ENCODE assay signal across 8 cellular contexts in the genomic region with DNA sequence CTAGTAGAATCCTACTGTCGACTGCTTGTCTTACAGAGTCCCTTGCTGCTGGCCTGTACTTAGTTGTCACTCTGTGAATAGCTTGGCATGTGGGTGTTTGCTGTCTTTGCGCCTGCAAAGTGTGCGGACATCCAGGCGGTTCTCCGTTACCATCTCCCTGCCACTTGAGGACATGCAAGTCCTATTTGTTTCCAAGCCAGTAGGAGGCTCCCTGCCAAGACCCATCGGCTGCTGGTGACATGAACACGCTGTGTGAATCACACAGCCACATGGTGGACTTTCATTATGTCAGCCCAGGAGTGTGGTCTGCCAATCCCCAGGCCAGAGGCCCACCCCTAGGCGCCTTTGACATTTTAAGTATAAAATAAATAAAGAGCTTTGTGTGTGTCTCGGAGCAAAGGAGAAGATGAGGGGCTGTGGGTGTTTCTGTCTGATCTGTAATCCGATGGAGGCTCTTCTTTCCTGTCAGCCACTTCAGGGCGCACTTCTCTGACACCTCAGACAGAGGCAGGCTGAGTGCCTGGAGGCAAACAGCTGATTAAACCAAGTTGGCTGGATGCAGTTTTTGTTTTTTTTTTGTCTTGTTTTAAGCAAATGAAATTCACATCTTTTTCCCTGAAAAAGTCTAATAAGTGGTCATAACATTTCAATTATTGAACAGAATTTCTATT. TPM values are rescaled to one million over a fixed set of nuclear protein-coding genes. Genes with fewer than 3 reads are reported as not detected.
A peak's percentile ranks its signal among the peaks of the same experiment; 100 is the strongest.
DNase-seq lines count a peak whose midpoint lies in the region; ATAC-seq lines count a peak whose summit lies in the region.

No MANE protein-coding gene starts in this region.

- ATAC-seq in GM21423 (IDR thresholded peaks at IDR 0.05; ENCODE audit: unreplicated experiment) (no peak), HG03565 (IDR thresholded peaks at IDR 0.05; ENCODE audit: unreplicated experiment) (no peak)
- ATAC-seq in naive thymus-derived CD4-positive, alpha-beta T cell, result no peak

- CTCF ChIA-PET in naive thymus-derived CD4-positive, alpha-beta T cell (lab: Charles Lee), result no interaction called here

- H3K36me3 ChIP-seq in mesendoderm (ENCODE audit: control insufficient read depth, insufficient read depth, low read length), result no peaks in the 10 kb centered on the region
- H3K36me3 ChIP-seq in naive thymus-derived CD4-positive, alpha-beta T cell (ENCODE audit: control insufficient read depth in 2 of 3, insufficient read depth in 3 of 3, low read length in 3 of 3), result no peaks in the 10 kb centered on the region

- H3K27ac Mint-ChIP-seq in naive thymus-derived CD4-positive, alpha-beta T cell, result no peak overlapping the region

- no peak overlapping the region for H3K4ac ChIP-seq in mesendoderm (ENCODE audit: low read depth, low read length)

- peaks cover 0 to 15% (median 0%) of the 10 kb centered on the region in 11 donors for H3K9me3 Mint-ChIP-seq in naive thymus-derived CD4-positive, alpha-beta T cell

- H2BK15ac ChIP-seq in mesendoderm (replicated peaks; ENCODE audit: low read depth), result no peak overlapping the region

- H4K8ac ChIP-seq in mesendoderm (ENCODE audit: low read depth, low read length), result no peak overlapping the region

- H3K4me2 ChIP-seq in mesendoderm (ENCODE audit: low read length), result no peak overlapping the region

- no peak overlapping the region for H3K9ac ChIP-seq in mesendoderm (ENCODE audit: low read length)

- H3K4me3 Mint-ChIP-seq in naive thymus-derived CD4-positive, alpha-beta T cell, result no peak overlapping the region

- H3K27ac ChIP-seq in mesendoderm (ENCODE audit: low read depth, low read length), result no peak overlapping the region
- H3K27ac ChIP-seq in naive thymus-derived CD4-positive, alpha-beta T cell (ENCODE audit: low read depth, low read length), result no peak overlapping the region

- intact Hi-C loops in naive thymus-derived CD4-positive, alpha-beta T cell (cut with micrococcal nuclease), result no loop called here

- H2BK5ac ChIP-seq in mesendoderm (ENCODE audit: low read length), result no peak overlapping the region

- peaks cover 3 to 43% (median 29%) of the 10 kb centered on the region in 5 donors for H3K36me3 Mint-ChIP-seq in naive thymus-derived CD4-positive, alpha-beta T cell

- H3K27me3 Mint-ChIP-seq in naive thymus-derived CD4-positive, alpha-beta T cell, result no peaks in the 10 kb centered on the region

- H3K79me2 ChIP-seq in mesendoderm (ENCODE audit: control insufficient read depth, insufficient read depth, low read length), result no peaks in the 10 kb centered on the region

- H3K4me1 ChIP-seq in mesendoderm (ENCODE audit: control insufficient read depth, low read depth, low read length), result no peaks in the 10 kb centered on the region
- no peaks in the 10 kb centered on the region for H3K4me1 ChIP-seq in naive thymus-derived CD4-positive, alpha-beta T cell (ENCODE audit: control insufficient read depth in 2 of 2, insufficient read depth in 2 of 2, low read length in 2 of 2)

- H3K18ac ChIP-seq in mesendoderm (ENCODE audit: low read length), result no peak overlapping the region

- H3K27me3 ChIP-seq in mesendoderm (ENCODE audit: insufficient read depth, low read length, poor library complexity), result no peaks in the 10 kb centered on the region
- no peaks in the 10 kb centered on the region for H3K27me3 ChIP-seq in naive thymus-derived CD4-positive, alpha-beta T cell (ENCODE audit: control insufficient read depth in 2 of 2, insufficient read depth in 2 of 2, low read length in 2 of 2)

- POLR2A ChIA-PET in naive thymus-derived CD4-positive, alpha-beta T cell (lab: Charles Lee), result no interaction called here

- DNase-seq in EL, result peak; percentile 88
- peak; percentile 48 for DNase-seq in NCI-H2227 treated with DMSO at 0.1 percent for 48 hours (lab: John Stamatoyannopoulos, UW)
- peak; percentile 40 for DNase-seq in dedifferentiated amniotic fluid mesenchymal stem cell (ENCODE audit: extremely low spot score)
- DNase-seq in mesendoderm, result peak; percentile 92
- DNase-seq in naive thymus-derived CD4-positive, alpha-beta T cell, result no peak
- DNase-seq in activated effector memory CD4-positive, alpha-beta T cell treated with anti-CD3 and anti-CD28 coated beads, Interleukin-2, amount 50 U/mL, for 16 hours, result no peak

- H3K9me3 ChIP-seq in naive thymus-derived CD4-positive, alpha-beta T cell (ENCODE audit: control insufficient read depth in 2 of 3, low read length in 3 of 3), result no peaks in the 10 kb centered on the region

- H3K56ac ChIP-seq in mesendoderm (ENCODE audit: low read length), result no peak overlapping the region

- H3K4me3 ChIP-seq in mesendoderm (ENCODE audit: low read length), result no peak overlapping the region
- H3K4me3 ChIP-seq in naive thymus-derived CD4-positive, alpha-beta T cell (ENCODE audit: low read length), result no peak overlapping the region

- H3K23ac ChIP-seq in mesendoderm (ENCODE audit: low read length), result no peak overlapping the region

- H3K79me1 ChIP-seq in mesendoderm (ENCODE audit: low read length), result no peaks in the 10 kb centered on the region

- no peak overlapping the region for H2BK120ac ChIP-seq in mesendoderm (ENCODE audit: low read depth, low read length)

- H4K5ac ChIP-seq in mesendoderm (ENCODE audit: low read length), result no peak overlapping the region

- no CpG with 5 or more reads among the region's 11 CpGs for WGBS in mesendoderm (ENCODE audit: extremely low coverage, insufficient coverage, low lambda C conversion rate)

- H2AK5ac ChIP-seq in mesendoderm (ENCODE audit: low read length), result no peak overlapping the region

- no peaks in the 10 kb centered on the region for H3K4me1 Mint-ChIP-seq in naive thymus-derived CD4-positive, alpha-beta T cell

RNA-seq across cellular contexts. Expression of a gene that starts 51.5 kb away (rescaled TPM):
- polyA plus RNA-seq in mesendoderm (2013, experiment 1 of 2), result 0.10 TPM
- polyA plus RNA-seq in mesendoderm (2013, experiment 2 of 2), result 0.28 TPM
- 10 to 100 TPM; 15.5 to 35.0 (median 19.8) TPM for total RNA-seq in naive thymus-derived CD4-positive, alpha-beta T cell
- polyA plus RNA-seq in naive thymus-derived CD4-positive, alpha-beta T cell, result 1 to 10 TPM; 5.0 to 5.7 TPM

Comparison
In these comparisons a context has a peak if more than half of its experiments do, and no peak if none do; other contexts are left out.
1. DNase-seq: peak in EL (single experiment), NCI-H2227 treated with DMSO at 0.1 percent for 48 hours (single experiment), dedifferentiated amniotic fluid mesenchymal stem cell (single experiment) and mesendoderm (single experiment); none in naive thymus-derived CD4-positive, alpha-beta T cell (0 of 9) and activated effector memory CD4-positive, alpha-beta T cell treated with anti-CD3 and anti-CD28 coated beads, Interleukin-2, amount 50 U/mL, for 16 hours (single experiment).